1 cellular context compared by ENCODE assay signal in the genomic region with DNA sequence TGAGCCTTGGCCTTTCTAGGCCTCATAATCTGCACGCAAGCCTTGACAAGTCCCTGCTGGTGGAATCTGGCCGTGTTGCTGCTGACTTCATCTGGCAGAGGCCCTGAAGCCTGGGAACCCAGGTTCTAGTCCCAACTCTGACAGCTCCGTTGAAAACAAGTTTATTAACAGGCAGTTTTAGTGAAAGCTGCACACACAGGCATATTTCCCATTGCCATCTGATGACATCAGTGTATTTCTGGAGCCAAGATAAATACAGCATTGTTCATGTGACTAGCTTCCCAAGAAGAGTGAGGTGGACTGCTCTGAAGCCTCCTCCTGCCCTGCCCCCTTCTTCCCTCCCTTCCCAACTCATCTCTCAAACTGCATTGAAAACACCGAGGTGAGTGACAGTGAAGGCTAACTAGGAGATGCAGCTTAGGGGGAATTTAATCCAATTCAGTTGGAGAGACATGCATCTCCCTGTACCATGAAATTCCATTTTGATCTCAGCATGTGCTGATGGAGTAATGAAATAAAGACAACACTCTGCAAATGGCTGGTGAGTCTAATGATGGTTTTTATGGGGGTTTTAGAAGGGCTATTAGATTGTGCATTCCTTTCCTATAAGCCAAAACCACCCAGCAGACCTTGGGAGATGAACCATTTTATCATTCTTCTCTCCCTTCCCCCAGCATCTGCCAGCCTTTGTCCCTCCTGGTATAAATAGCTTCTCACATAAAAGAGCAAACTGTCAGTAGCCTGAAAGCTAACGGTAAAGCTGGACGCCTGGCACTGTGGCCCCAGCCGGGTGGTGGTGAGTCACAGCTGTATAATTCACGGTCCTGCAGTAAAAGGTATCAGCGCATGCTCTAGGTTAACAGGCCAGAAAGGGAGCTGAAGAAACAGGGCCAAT.
TF ChIP-seq lines count a peak whose summit lies in the region.

No MANE protein-coding gene starts in this region.

TF ChIP-seq in HEK293, 187 proteins besides CTCF, POLR2A, EP300 and RAD21 (continued from another document):
- TF ChIP-seq TSHZ1 (tag by site-specific recombination; IDR thresholded peaks at IDR 0.05; ENCODE audit: borderline replicate concordance) (peak; percentile 74), ZNF2 (tag by site-specific recombination; IDR thresholded peaks at IDR 0.05) (no peak; the same call in 1 of the 2 replicates), ZNF391 (tag by site-specific recombination; IDR thresholded peaks at IDR 0.05; ENCODE audit: borderline replicate concordance, low read depth) (peak; percentile 79; the same call in 1 of the 2 replicates), ZNF398 (tag by site-specific recombination; IDR thresholded peaks at IDR 0.05) (peak; percentile 91), ZNF629 (tag by site-specific recombination; IDR thresholded peaks at IDR 0.05) (peak; percentile 94), ZNF548 (tag by site-specific recombination; IDR thresholded peaks at IDR 0.05) (no peak)
